In the genomic region with DNA sequence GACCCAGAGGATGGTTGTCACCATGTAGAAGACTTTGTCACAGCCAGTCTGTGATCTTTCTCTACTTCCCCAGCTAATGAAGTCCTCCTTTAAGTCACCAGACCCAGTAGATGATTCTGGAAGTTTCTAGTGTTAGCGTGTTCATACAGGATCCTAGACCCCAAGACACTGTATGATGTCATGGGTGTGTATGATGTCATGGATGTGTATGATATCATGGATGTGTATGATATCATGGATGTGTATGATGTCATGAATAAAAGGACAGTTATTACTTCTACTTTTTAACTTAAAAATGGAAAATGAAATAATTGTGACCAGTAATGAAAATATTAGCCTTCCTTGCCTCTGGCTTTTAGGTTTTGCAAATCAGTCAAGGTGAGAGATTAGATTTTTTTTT, we compare ENCODE assay signal across 16 cellular contexts.
"Had no signal": no experiment of that assay in that cellular context is flagged by ENCODE, and none has a peak within 500 bp of the region (broad histone marks: within the 10 kb centered on the region; RNA-seq: fewer than 3 reads in every experiment).

No MANE protein-coding gene starts in this region.

- ATAC-seq: gastrocnemius medialis, heart right ventricle, pancreas had no signal

- H3K27ac ChIP-seq: gastrocnemius medialis, heart right ventricle, neural progenitor cell, pancreas, tibial artery, vagina had no signal

- DNase-seq: activated CD4-positive, alpha-beta T cell treated with anti-CD3 and anti-CD28 coated beads, Interleukin-2, amount 50 U/mL, for 1 hour; activated CD8-positive, alpha-beta memory T cell treated with anti-CD3 and anti-CD28 coated beads for 24 hours; activated gamma-delta T cell treated with Interleukin-2 at 50 U/mL for 16 hours; activated naive CD8-positive, alpha-beta T cell treated with anti-CD3 and anti-CD28 coated beads for 36 hours; gastrocnemius medialis; heart right ventricle; naive B cell; pancreas; stimulated activated CD4-positive, alpha-beta T cell treated with anti-CD3 and anti-CD28 coated beads, Interleukin-15, amount 100 ng/mL, for 24 hours; stimulated activated CD4-positive, alpha-beta T cell treated with anti-CD3 and anti-CD28 coated beads, Interleukin-4, amount 100 ng/mL, for 1 hour; stimulated activated naive CD4-positive, alpha-beta T cell; tibial artery had no signal

- H3K4me3 ChIP-seq: gastrocnemius medialis, heart right ventricle, neural progenitor cell, pancreas, tibial artery, vagina had no signal

- H3K4me1 ChIP-seq: gastrocnemius medialis, heart right ventricle, neural progenitor cell, pancreas, tibial artery, vagina had no signal

- H3K4me2 ChIP-seq: neural progenitor cell had no signal

- H2AFZ ChIP-seq: neural progenitor cell had no signal

- H3K27me3 ChIP-seq: gastrocnemius medialis, heart right ventricle, neural progenitor cell, pancreas, tibial artery, vagina had no signal

- H3K9ac ChIP-seq: neural progenitor cell had no signal

- H3K9me3 ChIP-seq: gastrocnemius medialis, pancreas, tibial artery, vagina had no signal

- FAIRE-seq: bronchial epithelial cell, pancreas, TTC549 had no signal

- H3K36me3 ChIP-seq: gastrocnemius medialis, heart right ventricle, neural progenitor cell, pancreas, tibial artery, vagina had no signal
